8 cellular contexts compared by ENCODE assay signal in the genomic region with DNA sequence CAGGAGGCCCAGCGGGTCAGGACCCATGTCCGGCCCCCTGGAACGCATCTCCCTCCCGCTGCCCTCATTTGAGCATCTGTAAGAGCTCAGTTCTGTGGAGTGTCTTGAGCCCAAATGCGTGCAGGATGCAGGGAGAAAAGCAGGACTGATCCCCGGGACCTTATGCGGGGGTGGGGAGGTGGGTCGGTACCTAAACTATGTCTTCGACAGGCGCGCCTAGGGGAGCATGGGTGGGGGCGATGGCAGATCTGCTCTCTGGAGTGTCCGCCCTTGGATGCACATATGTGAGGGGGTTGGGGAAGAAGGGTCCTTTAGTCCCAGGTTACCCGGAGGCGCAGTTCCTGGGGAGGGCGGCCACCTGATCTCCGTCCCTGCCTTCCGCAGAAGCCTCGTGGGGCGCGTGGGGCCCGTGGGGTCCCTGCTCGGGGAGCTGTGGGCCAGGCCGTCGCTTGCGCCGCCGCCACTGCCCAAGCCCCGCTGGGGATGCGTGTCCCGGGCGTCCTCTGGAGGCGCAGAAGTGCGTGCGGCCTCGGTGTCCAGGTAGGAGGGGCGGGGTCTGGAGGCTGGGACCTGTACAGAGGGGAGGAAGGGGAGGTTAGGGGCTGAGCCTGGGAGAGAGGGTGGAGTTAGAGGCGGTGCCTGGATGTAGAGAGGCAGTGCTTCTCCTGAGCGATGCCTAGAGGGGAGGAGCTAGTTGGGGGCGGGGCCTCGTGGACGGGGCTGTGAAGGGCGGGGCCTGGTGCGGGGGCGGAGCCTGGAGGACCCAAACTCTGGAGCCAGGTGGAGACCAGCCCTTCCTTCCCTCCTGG. TPM values are rescaled to one million over a fixed set of nuclear protein-coding genes. Genes with fewer than 3 reads are reported as not detected.
A peak's percentile ranks its signal among the peaks of the same experiment; 100 is the strongest.
DNase-seq lines count a peak whose midpoint lies in the region; ATAC-seq, FAIRE-seq and TF ChIP-seq lines count a peak whose summit lies in the region.

No MANE protein-coding gene starts in this region.

- H3K9me3 ChIP-seq in spleen: peaks cover 0 to 7% (median 0%) of the 10 kb centered on the region in 8 donors

- TF ChIP-seq POLR2A in GM12892 (IDR thresholded peaks at IDR 0.05; ENCODE audit: low read depth, low read length) (no peak), spleen (IDR thresholded peaks at IDR 0.05) (no peak), GM18505 (IDR thresholded peaks at IDR 0.05; ENCODE audit: borderline replicate concordance, extremely low read depth, insufficient read depth, insufficient read length) (no peak)

- peaks cover 0 to 95% (median 54%) of the 10 kb centered on the region in 7 donors for H3K27me3 ChIP-seq in spleen (replicated peaks in 1 of 7)

- ATAC-seq in GM18505 (IDR thresholded peaks at IDR 0.05; ENCODE audit: unreplicated experiment): no peak
- no peak for ATAC-seq in HG02840 (IDR thresholded peaks at IDR 0.05; ENCODE audit: low FRiP score, unreplicated experiment)

- no peaks in the 10 kb centered on the region for H3K36me3 ChIP-seq in spleen

- WGBS in spleen, 5 donors: 4 to 7% (median 5%) methylated on average over 26 to 45 of the region's 45 CpGs

- H3K27ac ChIP-seq in spleen: peak overlapping the region in 2 of 8 donors; percentile 41 to 48

- H3K4me3 ChIP-seq in fibroblast of villous mesenchyme (ENCODE audit: low read depth, low read length): peak overlapping the region; percentile 34
- peak overlapping the region in 7 of 8 donors; percentile 6 to 64 (median 26) for H3K4me3 ChIP-seq in spleen

- intact Hi-C loops in spleen (cut with DNase I; ENCODE audit: low total_unique reads): no loop called here

- FAIRE-seq in GM12892 (lab: Jason Lieb, UNC): peak; percentile 78

- TF ChIP-seq CTCF in fibroblast of villous mesenchyme (IDR thresholded peaks at IDR 0.05; ENCODE audit: insufficient read depth, low read depth, low read length) (no peak), spleen (IDR thresholded peaks at IDR 0.05 in 8 of 11, conservative IDR thresholded peaks at IDR 0.05 in 3 of 11) (no peak)

- DNase-seq in GM12892 (ENCODE audit: insufficient read length) (peak; percentile 76), NCI-H146 (lab: John Stamatoyannopoulos, UW) (peak; percentile 97), activated T-cell treated with anti-CD3 and anti-CD28 coated beads for 24 hours (ENCODE audit: low read depth) (peak; percentile 67), fibroblast of villous mesenchyme (ENCODE audit: low read depth) (no peak), spleen (peak; percentile 87), NOMO-1 treated with dmso at 0.1 percent for 144 hours (lab: John Stamatoyannopoulos, UW; ENCODE audit: unreplicated experiment) (no peak)

- H3K4me1 ChIP-seq in spleen: peaks cover 10 to 58% (median 35%) of the 10 kb centered on the region in 6 donors

RNA-seq across cellular contexts. Expression of a gene that starts 2.8 kb away (rescaled TPM):
- 0.08 TPM for polyA plus RNA-seq in GM12892 (2012; ENCODE audit: missing spikeins)
- total RNA-seq in fibroblast of villous mesenchyme (under 0.01 and 0.43 TPM in 2 replicates), spleen (1 to 10 TPM in 1 of 7 donors, under 1 TPM in 5, not detected in 1; 0.36 to 1.3 (median 0.61) TPM)
- polyA plus RNA-seq in spleen: under 1 TPM; 0.15 to 0.38 (median 0.35) TPM

RNA-seq across cellular contexts. Expression of a gene that starts 12.2 kb away (rescaled TPM):
- polyA plus RNA-seq in GM12892 (2012; ENCODE audit: missing spikeins): 5.1 TPM
- total RNA-seq in fibroblast of villous mesenchyme: 0.43 and 0.64 TPM in 2 replicates
- total RNA-seq in spleen: 1 to 10 TPM; 1.3 to 4.8 (median 3.2) TPM
- polyA plus RNA-seq in spleen: 10 to 100 TPM; 10.4 to 22.7 (median 13.0) TPM

RNA-seq across cellular contexts. Expression of a gene that starts 24.9 kb away (rescaled TPM):
- polyA plus RNA-seq in GM12892 (2012; ENCODE audit: missing spikeins): 311 TPM
- total RNA-seq in fibroblast of villous mesenchyme: 199 and 205 TPM in 2 replicates
- 100 to 1,000 TPM in 4 of 7 donors, 10 to 100 TPM in 3; 24.0 to 216 (median 182) TPM for total RNA-seq in spleen
- polyA plus RNA-seq in spleen: 100 to 1,000 TPM; 203 to 224 (median 204) TPM

RNA-seq across cellular contexts. Expression of a gene that starts 25.6 kb away (rescaled TPM):
- 0.45 TPM for polyA plus RNA-seq in GM12892 (2012; ENCODE audit: missing spikeins)
- total RNA-seq in fibroblast of villous mesenchyme (1.3 and 2.3 TPM in 2 replicates), spleen (1 to 10 TPM; 2.3 to 5.6 (median 3.7) TPM)
- polyA plus RNA-seq in spleen: 1 to 10 TPM; 1.7 to 3.3 (median 2.4) TPM

Comparison
In these comparisons a context has a peak if more than half of its experiments do, and no peak if none do; other contexts are left out.
1. DNase-seq: peak in GM12892 (single experiment), NCI-H146 (single experiment), activated T-cell treated with anti-CD3 and anti-CD28 coated beads for 24 hours (single experiment) and spleen (single experiment); none in fibroblast of villous mesenchyme (single experiment) and NOMO-1 treated with dmso at 0.1 percent for 144 hours (single experiment).